2 cellular contexts compared by ENCODE assay signal in genomic region chr15:70770863-70771262, GRCh38.
TF ChIP-seq lines count a peak whose summit lies in the region.

No MANE protein-coding gene starts in this region.

TF ChIP-seq in HEK293, 187 proteins besides CTCF, POLR2A, EP300 and RAD21:
- TF ChIP-seq ZNF239 (tag by site-specific recombination; IDR thresholded peaks at IDR 0.05) = no peak
- TF ChIP-seq GFI1B (tag by site-specific recombination; IDR thresholded peaks at IDR 0.05) = peak; percentile 57; the same call in 1 of the 2 replicates

TF ChIP-seq in endothelial cell of umbilical vein, 7 proteins besides CTCF, POLR2A, EP300 and RAD21:
- TF ChIP-seq GATA2 (IDR thresholded peaks at IDR 0.05; ENCODE audit: insufficient read depth, insufficient read length, low read depth, low read length) (peak; percentile 38), EZH2 (IDR thresholded peaks at IDR 0.05; ENCODE audit: borderline replicate concordance, low read depth, low read length, severe bottlenecking) (no peak)
